Comparison of ENCODE assay signal across 26 cellular contexts in genomic region chr15:65106011-65106590, GRCh38. TPM values are rescaled to one million over a fixed set of nuclear protein-coding genes. Genes with fewer than 3 reads are reported as not detected.
DNase-seq lines count a peak whose midpoint lies in the region; ATAC-seq and TF ChIP-seq lines count a peak whose summit lies in the region.
"Had no signal": no experiment of that assay in that cellular context is flagged by ENCODE, and none has a peak within 500 bp of the region (broad histone marks: within the 10 kb centered on the region; RNA-seq: fewer than 3 reads in every experiment).

No MANE protein-coding gene starts in this region.

- H3K36me3 ChIP-seq in MM.1S (replicated peaks; ENCODE audit: insufficient read depth, low read length): no peaks in the 10 kb centered on the region; the same call in 1 of the 2 replicates

- no peaks in the 10 kb centered on the region for H3K9me3 Mint-ChIP-seq in activated naive CD4-positive, alpha-beta T cell treated with anti-CD3 and anti-CD28 coated beads, Interleukin-2, amount 50 U/mL, for 72 hours
- H3K9me3 Mint-ChIP-seq in activated naive CD4-positive, alpha-beta T cell treated with anti-CD3 and anti-CD28 coated beads, Interleukin-2, amount 10 ng/mL, durations not matched to agents 7 days and 5 days: no peaks in the 10 kb centered on the region
- no peaks in the 10 kb centered on the region for H3K9me3 Mint-ChIP-seq in memory B cell
- H3K9me3 Mint-ChIP-seq: CD4-positive, alpha-beta T cell had no signal

- H3K9ac ChIP-seq in MM.1S (ENCODE audit: low read length): no peak overlapping the region
- H3K9ac ChIP-seq: BLaER1 treated with 17β-estradiol and CSF1 and Interleukin-3, amounts not matched to agents 10 nM and 100 nM had no signal

- no peaks in the 10 kb centered on the region for H3F3A ChIP-seq in MM.1S (ENCODE audit: insufficient read depth, low read length)

- H3K4me3 Mint-ChIP-seq in activated naive CD4-positive, alpha-beta T cell treated with anti-CD3 and anti-CD28 coated beads, Interleukin-2, amount 10 ng/mL, durations not matched to agents 7 days and 5 days: no peak overlapping the region
- H3K4me3 Mint-ChIP-seq in memory B cell: no peak overlapping the region
- H3K4me3 Mint-ChIP-seq: CD4-positive, alpha-beta T cell had no signal

- no peaks in the 10 kb centered on the region for H3K4me1 ChIP-seq in MM.1S (ENCODE audit: low read length)
- H3K4me1 ChIP-seq: A549 had no signal

- H2AFZ ChIP-seq in MM.1S (ENCODE audit: low read length): no peak overlapping the region

- no peaks in the 10 kb centered on the region for H3K4me1 Mint-ChIP-seq in activated naive CD4-positive, alpha-beta T cell treated with anti-CD3 and anti-CD28 coated beads, Interleukin-2, amount 10 ng/mL, durations not matched to agents 7 days and 5 days
- H3K4me1 Mint-ChIP-seq in memory B cell: peaks cover 5% of the 10 kb centered on the region

- no peaks in the 10 kb centered on the region for H3K79me2 ChIP-seq in MM.1S (ENCODE audit: low read length)

- no peaks in the 10 kb centered on the region for H3K27me3 Mint-ChIP-seq in activated naive CD4-positive, alpha-beta T cell treated with anti-CD3 and anti-CD28 coated beads, Interleukin-2, amount 10 ng/mL, durations not matched to agents 7 days and 5 days
- H3K27me3 Mint-ChIP-seq in memory B cell: no peaks in the 10 kb centered on the region
- H3K27me3 Mint-ChIP-seq: CD4-positive, alpha-beta T cell had no signal

- peaks cover 0 to 7% of the 10 kb centered on the region in 2 donors for H3K36me3 Mint-ChIP-seq in activated naive CD4-positive, alpha-beta T cell treated with anti-CD3 and anti-CD28 coated beads, Interleukin-2, amount 50 U/mL, for 72 hours
- H3K36me3 Mint-ChIP-seq in activated naive CD4-positive, alpha-beta T cell treated with anti-CD3 and anti-CD28 coated beads, Interleukin-2, amount 10 ng/mL, durations not matched to agents 7 days and 5 days: peaks cover 14% of the 10 kb centered on the region
- H3K36me3 Mint-ChIP-seq in memory B cell: peaks cover 27% of the 10 kb centered on the region

- H3K9me2 ChIP-seq in MM.1S (replicated peaks; ENCODE audit: insufficient read depth, low read length): no peaks in the 10 kb centered on the region

- no peak overlapping the region for H3K4me3 ChIP-seq in MM.1S (ENCODE audit: low read length)
- H3K4me3 ChIP-seq: A549; BLaER1 treated with 17β-estradiol and CSF1 and Interleukin-3, amounts not matched to agents 10 nM and 100 nM had no signal

- ATAC-seq in activated naive CD4-positive, alpha-beta T cell treated with anti-CD3 and anti-CD28 coated beads, Interleukin-2, amount 50 U/mL, for 72 hours: peak in 1 of 2 donors; percentile 26
- no peak for ATAC-seq in memory B cell (ENCODE audit: low read depth)
- ATAC-seq: A549 had no signal

- DNase-seq in activated naive CD4-positive, alpha-beta T cell treated with anti-CD3 and anti-CD28 coated beads, Interleukin-2, amount 50 U/mL, for 72 hours (ENCODE audit: low spot score in 2 of 2): peak in 1 of 2 donors; percentile 48
- DNase-seq in activated naive CD4-positive, alpha-beta T cell treated with anti-CD3 and anti-CD28 coated beads, Interleukin-2, amount 10 ng/mL, durations not matched to agents 7 days and 5 days: no peak
- DNase-seq in dermis blood vessel endothelial cell: peak; percentile 60
- no peak for DNase-seq in memory B cell (ENCODE audit: low spot score in 2 of 2)
- DNase-seq in MM.1S: no peak
- DNase-seq in HEK293T (ENCODE audit: extremely low spot score): no peak
- DNase-seq in stimulated activated CD4-positive, alpha-beta T cell treated with anti-CD3 and anti-CD28 coated beads, Interleukin-15, amount 100 ng/mL, for 24 hours: no peak
- DNase-seq: AML-193; CD4-positive, alpha-beta T cell; GOT3; HCEC 1CT; IMR-90; KG1; NCI-H1092; NCI-H1417 treated with DMSO at 0.1 percent for 48 hours; NCI-H1694 treated with DMSO at 0.1 percent for 48 hours; NCI-H2081; NCI-H2227 treated with DMSO at 0.1 percent for 48 hours; NCI-H69; SHP77 treated with DMSO at 0.1 percent for 48 hours had no signal

- H3K9me3 ChIP-seq in MM.1S (replicated peaks; ENCODE audit: insufficient read depth, low read length): no peaks in the 10 kb centered on the region
- H3K9me3 ChIP-seq: A549; BLaER1 treated with 17β-estradiol and CSF1 and Interleukin-3, amounts not matched to agents 10 nM and 100 nM had no signal

- POLR2A ChIA-PET in HEK293T (lab: Yijun Ruan, JAX): no interaction called here

- no peak overlapping the region for H3K4me2 ChIP-seq in MM.1S (ENCODE audit: low read depth, low read length)
- H3K4me2 ChIP-seq: A549; BLaER1 treated with 17β-estradiol and CSF1 and Interleukin-3, amounts not matched to agents 10 nM and 100 nM had no signal

- no peaks in the 10 kb centered on the region for H3K27me3 ChIP-seq in MM.1S (replicated peaks; ENCODE audit: insufficient read depth, low read length)
- H3K27me3 ChIP-seq: BLaER1 treated with 17β-estradiol and CSF1 and Interleukin-3, amounts not matched to agents 10 nM and 100 nM had no signal

- peak overlapping the region; percentile 63 to 70 for H3K27ac Mint-ChIP-seq in activated naive CD4-positive, alpha-beta T cell treated with anti-CD3 and anti-CD28 coated beads, Interleukin-2, amount 50 U/mL, for 72 hours
- H3K27ac Mint-ChIP-seq in activated naive CD4-positive, alpha-beta T cell treated with anti-CD3 and anti-CD28 coated beads, Interleukin-2, amount 10 ng/mL, durations not matched to agents 7 days and 5 days: no peak overlapping the region
- H3K27ac Mint-ChIP-seq in memory B cell: peak overlapping the region; percentile 21
- H3K27ac Mint-ChIP-seq: CD4-positive, alpha-beta T cell had no signal

- TF ChIP-seq CTCF in MM.1S (IDR thresholded peaks at IDR 0.05; ENCODE audit: low read length): no peak

- CTCF ChIA-PET in activated naive CD4-positive, alpha-beta T cell treated with anti-CD3 and anti-CD28 coated beads, Interleukin-2, amount 10 ng/mL, durations not matched to agents 7 days and 5 days (lab: Charles Lee): no interaction called here
- CTCF ChIA-PET in HEK293T (lab: Yijun Ruan, JAX): no interaction called here

- H3K27ac ChIP-seq in MM.1S (ENCODE audit: low read length): no peak overlapping the region
- H3K27ac ChIP-seq: A549; BLaER1 treated with 17β-estradiol and CSF1 and Interleukin-3, amounts not matched to agents 10 nM and 100 nM; RWPE1 had no signal

- no peaks in the 10 kb centered on the region for H4K20me1 ChIP-seq in MM.1S (ENCODE audit: insufficient read depth, low read length)

TF ChIP-seq in HEK293T, 16 proteins besides CTCF, POLR2A, EP300 and RAD21:
- no peak for TF ChIP-seq FOXK2 (IDR thresholded peaks at IDR 0.05)
- TF ChIP-seq PKNOX1 (IDR thresholded peaks at IDR 0.05): no peak
- TF ChIP-seq CTBP1 (IDR thresholded peaks at IDR 0.05; ENCODE audit: borderline replicate concordance): no peak
- TF ChIP-seq LEF1 (IDR thresholded peaks at IDR 0.05; ENCODE audit: borderline replicate concordance): no peak
- no peak for TF ChIP-seq L3MBTL2 (conservative IDR thresholded peaks at IDR 0.05)

RNA-seq across cellular contexts. Expression of gene UBAP1L, which starts 8.9 kb away (rescaled TPM):
- total RNA-seq in activated naive CD4-positive, alpha-beta T cell treated with anti-CD3 and anti-CD28 coated beads, Interleukin-2, amount 50 U/mL, for 72 hours: 1 to 10 TPM; 2.2 to 4.8 TPM
- total RNA-seq in dermis blood vessel endothelial cell: 1.6 and 2.7 TPM in 2 replicates

RNA-seq across cellular contexts. Expression of gene PDCD7, which starts 27.5 kb away (rescaled TPM):
- 10 to 100 TPM; 34.2 to 36.6 TPM for total RNA-seq in activated naive CD4-positive, alpha-beta T cell treated with anti-CD3 and anti-CD28 coated beads, Interleukin-2, amount 50 U/mL, for 72 hours
- total RNA-seq in dermis blood vessel endothelial cell: 18.7 and 25.0 TPM in 2 replicates

RNA-seq across cellular contexts. Expression of gene KBTBD13, which starts 29.6 kb away (rescaled TPM):
- total RNA-seq in activated naive CD4-positive, alpha-beta T cell treated with anti-CD3 and anti-CD28 coated beads, Interleukin-2, amount 50 U/mL, for 72 hours: not detected
- total RNA-seq in dermis blood vessel endothelial cell: not detected in 2 replicates
- total RNA-seq: CD4-positive, alpha-beta T cell; Daoy; G401; IMR-90; NCI-H460 had no signal

RNA-seq across cellular contexts. Expression of gene RASL12, which starts 38.3 kb away (rescaled TPM):
- total RNA-seq in activated naive CD4-positive, alpha-beta T cell treated with anti-CD3 and anti-CD28 coated beads, Interleukin-2, amount 50 U/mL, for 72 hours: not detected
- total RNA-seq in dermis blood vessel endothelial cell: not detected in 2 replicates
- total RNA-seq: CD4-positive, alpha-beta T cell; G401 had no signal
